1 cellular context compared by ENCODE assay signal in genomic region chr16:73036074-73036826, GRCh38.
A peak's percentile ranks its signal among the peaks of the same experiment; 100 is the strongest.
TF ChIP-seq lines count a peak whose summit lies in the region.

No MANE protein-coding gene starts in this region.

TF ChIP-seq in H1, 55 proteins besides CTCF, POLR2A, EP300 and RAD21 (continued from another document):
- peak; percentile 4 for TF ChIP-seq RNF2 (IDR thresholded peaks at IDR 0.05; ENCODE audit: borderline replicate concordance, low read depth, low read length, missing control alignments, poor library complexity, severe bottlenecking)
- TF ChIP-seq EZH2 (IDR thresholded peaks at IDR 0.05; ENCODE audit: low read depth, low read length, severe bottlenecking): peak; percentile 14
- TF ChIP-seq, protein P1, sequence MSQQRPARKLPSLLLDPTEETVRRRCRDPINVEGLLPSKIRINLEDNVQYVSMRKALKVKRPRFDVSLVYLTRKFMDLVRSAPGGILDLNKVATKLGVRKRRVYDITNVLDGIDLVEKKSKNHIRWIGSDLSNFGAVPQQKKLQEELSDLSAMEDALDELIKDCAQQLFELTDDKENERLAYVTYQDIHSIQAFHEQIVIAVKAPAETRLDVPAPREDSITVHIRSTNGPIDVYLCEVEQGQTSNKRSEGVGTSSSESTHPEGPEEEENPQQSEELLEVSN (IDR thresholded peaks at IDR 0.05): no peak
- TF ChIP-seq SAP30 (IDR thresholded peaks at IDR 0.05; ENCODE audit: insufficient read depth, insufficient replicate concordance, low read length): no peak
- TF ChIP-seq TAF1 (IDR thresholded peaks at IDR 0.05; ENCODE audit: low read depth, low read length): no peak
- TF ChIP-seq GABPA (IDR thresholded peaks at IDR 0.05; ENCODE audit: borderline replicate concordance, insufficient read depth, low read length): no peak
- TF ChIP-seq TBP (IDR thresholded peaks at IDR 0.05; ENCODE audit: low read depth, low read length): no peak
- TF ChIP-seq CBX5 (IDR thresholded peaks at IDR 0.05; ENCODE audit: low read depth, low read length): no peak
- TF ChIP-seq BRCA1 (IDR thresholded peaks at IDR 0.05; ENCODE audit: low read depth, low read length): no peak
- no peak for TF ChIP-seq KDM4A (IDR thresholded peaks at IDR 0.05; ENCODE audit: low read depth, low read length, severe bottlenecking)
- 0 out of 4 replicates have a peak, but pooled peaks of 1 of the 2 experiments have one; percentile 29 for TF ChIP-seq HDAC2 (IDR thresholded peaks at IDR 0.05; ENCODE audit: borderline replicate concordance in 1 of 2, low read depth in 2 of 2, low read length in 2 of 2)
- no peak for TF ChIP-seq POLR2AphosphoS5 (IDR thresholded peaks at IDR 0.05; ENCODE audit: low read depth, low read length)
- peak; percentile 87 for TF ChIP-seq TEAD4 (IDR thresholded peaks at IDR 0.05; ENCODE audit: low read depth, low read length)
- no peak for TF ChIP-seq USF2 (IDR thresholded peaks at IDR 0.05; ENCODE audit: low read length)
- no peak for TF ChIP-seq BACH1 (IDR thresholded peaks at IDR 0.05; ENCODE audit: low read length)
- no peak for TF ChIP-seq TAF7 (optimal IDR thresholded peaks at IDR 0.05; ENCODE audit: borderline replicate concordance, low read depth, low read length)
- no peak for TF ChIP-seq RFX5 (IDR thresholded peaks at IDR 0.05; ENCODE audit: borderline replicate concordance, low read depth, low read length)
- TF ChIP-seq MAFK (IDR thresholded peaks at IDR 0.05; ENCODE audit: low read depth, low read length): no peak
- TF ChIP-seq RXRA (IDR thresholded peaks at IDR 0.05; ENCODE audit: insufficient read depth, low read depth, low read length): no peak
- TF ChIP-seq SP2 (IDR thresholded peaks at IDR 0.05; ENCODE audit: low read length): no peak
- TF ChIP-seq, protein P2, sequence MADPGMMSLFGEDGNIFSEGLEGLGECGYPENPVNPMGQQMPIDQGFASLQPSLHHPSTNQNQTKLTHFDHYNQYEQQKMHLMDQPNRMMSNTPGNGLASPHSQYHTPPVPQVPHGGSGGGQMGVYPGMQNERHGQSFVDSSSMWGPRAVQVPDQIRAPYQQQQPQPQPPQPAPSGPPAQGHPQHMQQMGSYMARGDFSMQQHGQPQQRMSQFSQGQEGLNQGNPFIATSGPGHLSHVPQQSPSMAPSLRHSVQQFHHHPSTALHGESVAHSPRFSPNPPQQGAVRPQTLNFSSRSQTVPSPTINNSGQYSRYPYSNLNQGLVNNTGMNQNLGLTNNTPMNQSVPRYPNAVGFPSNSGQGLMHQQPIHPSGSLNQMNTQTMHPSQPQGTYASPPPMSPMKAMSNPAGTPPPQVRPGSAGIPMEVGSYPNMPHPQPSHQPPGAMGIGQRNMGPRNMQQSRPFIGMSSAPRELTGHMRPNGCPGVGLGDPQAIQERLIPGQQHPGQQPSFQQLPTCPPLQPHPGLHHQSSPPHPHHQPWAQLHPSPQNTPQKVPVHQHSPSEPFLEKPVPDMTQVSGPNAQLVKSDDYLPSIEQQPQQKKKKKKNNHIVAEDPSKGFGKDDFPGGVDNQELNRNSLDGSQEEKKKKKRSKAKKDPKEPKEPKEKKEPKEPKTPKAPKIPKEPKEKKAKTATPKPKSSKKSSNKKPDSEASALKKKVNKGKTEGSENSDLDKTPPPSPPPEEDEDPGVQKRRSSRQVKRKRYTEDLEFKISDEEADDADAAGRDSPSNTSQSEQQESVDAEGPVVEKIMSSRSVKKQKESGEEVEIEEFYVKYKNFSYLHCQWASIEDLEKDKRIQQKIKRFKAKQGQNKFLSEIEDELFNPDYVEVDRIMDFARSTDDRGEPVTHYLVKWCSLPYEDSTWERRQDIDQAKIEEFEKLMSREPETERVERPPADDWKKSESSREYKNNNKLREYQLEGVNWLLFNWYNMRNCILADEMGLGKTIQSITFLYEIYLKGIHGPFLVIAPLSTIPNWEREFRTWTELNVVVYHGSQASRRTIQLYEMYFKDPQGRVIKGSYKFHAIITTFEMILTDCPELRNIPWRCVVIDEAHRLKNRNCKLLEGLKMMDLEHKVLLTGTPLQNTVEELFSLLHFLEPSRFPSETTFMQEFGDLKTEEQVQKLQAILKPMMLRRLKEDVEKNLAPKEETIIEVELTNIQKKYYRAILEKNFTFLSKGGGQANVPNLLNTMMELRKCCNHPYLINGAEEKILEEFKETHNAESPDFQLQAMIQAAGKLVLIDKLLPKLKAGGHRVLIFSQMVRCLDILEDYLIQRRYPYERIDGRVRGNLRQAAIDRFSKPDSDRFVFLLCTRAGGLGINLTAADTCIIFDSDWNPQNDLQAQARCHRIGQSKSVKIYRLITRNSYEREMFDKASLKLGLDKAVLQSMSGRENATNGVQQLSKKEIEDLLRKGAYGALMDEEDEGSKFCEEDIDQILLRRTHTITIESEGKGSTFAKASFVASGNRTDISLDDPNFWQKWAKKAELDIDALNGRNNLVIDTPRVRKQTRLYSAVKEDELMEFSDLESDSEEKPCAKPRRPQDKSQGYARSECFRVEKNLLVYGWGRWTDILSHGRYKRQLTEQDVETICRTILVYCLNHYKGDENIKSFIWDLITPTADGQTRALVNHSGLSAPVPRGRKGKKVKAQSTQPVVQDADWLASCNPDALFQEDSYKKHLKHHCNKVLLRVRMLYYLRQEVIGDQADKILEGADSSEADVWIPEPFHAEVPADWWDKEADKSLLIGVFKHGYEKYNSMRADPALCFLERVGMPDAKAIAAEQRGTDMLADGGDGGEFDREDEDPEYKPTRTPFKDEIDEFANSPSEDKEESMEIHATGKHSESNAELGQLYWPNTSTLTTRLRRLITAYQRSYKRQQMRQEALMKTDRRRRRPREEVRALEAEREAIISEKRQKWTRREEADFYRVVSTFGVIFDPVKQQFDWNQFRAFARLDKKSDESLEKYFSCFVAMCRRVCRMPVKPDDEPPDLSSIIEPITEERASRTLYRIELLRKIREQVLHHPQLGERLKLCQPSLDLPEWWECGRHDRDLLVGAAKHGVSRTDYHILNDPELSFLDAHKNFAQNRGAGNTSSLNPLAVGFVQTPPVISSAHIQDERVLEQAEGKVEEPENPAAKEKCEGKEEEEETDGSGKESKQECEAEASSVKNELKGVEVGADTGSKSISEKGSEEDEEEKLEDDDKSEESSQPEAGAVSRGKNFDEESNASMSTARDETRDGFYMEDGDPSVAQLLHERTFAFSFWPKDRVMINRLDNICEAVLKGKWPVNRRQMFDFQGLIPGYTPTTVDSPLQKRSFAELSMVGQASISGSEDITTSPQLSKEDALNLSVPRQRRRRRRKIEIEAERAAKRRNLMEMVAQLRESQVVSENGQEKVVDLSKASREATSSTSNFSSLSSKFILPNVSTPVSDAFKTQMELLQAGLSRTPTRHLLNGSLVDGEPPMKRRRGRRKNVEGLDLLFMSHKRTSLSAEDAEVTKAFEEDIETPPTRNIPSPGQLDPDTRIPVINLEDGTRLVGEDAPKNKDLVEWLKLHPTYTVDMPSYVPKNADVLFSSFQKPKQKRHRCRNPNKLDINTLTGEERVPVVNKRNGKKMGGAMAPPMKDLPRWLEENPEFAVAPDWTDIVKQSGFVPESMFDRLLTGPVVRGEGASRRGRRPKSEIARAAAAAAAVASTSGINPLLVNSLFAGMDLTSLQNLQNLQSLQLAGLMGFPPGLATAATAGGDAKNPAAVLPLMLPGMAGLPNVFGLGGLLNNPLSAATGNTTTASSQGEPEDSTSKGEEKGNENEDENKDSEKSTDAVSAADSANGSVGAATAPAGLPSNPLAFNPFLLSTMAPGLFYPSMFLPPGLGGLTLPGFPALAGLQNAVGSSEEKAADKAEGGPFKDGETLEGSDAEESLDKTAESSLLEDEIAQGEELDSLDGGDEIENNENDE (IDR thresholded peaks at IDR 0.05; ENCODE audit: insufficient replicate concordance, low read length): no peak
- TF ChIP-seq NANOG (IDR thresholded peaks at IDR 0.05; ENCODE audit: insufficient read depth, low read depth, low read length, poor library complexity, severe bottlenecking): no peak
- peak; percentile 75 for TF ChIP-seq TCF12 (IDR thresholded peaks at IDR 0.05; ENCODE audit: low read depth, low read length)
- no peak for TF ChIP-seq CHD1 (IDR thresholded peaks at IDR 0.05; ENCODE audit: low read depth, low read length)
- no peak for TF ChIP-seq NRF1 (IDR thresholded peaks at IDR 0.05; ENCODE audit: low read depth, low read length)
- no peak for TF ChIP-seq ZNF274 (IDR thresholded peaks at IDR 0.05; ENCODE audit: borderline replicate concordance, extremely low read depth, low read length)
- peak; percentile 77 for TF ChIP-seq CTBP2 (IDR thresholded peaks at IDR 0.05; ENCODE audit: borderline replicate concordance, insufficient read depth, insufficient read length, low read length)
- TF ChIP-seq JUN (IDR thresholded peaks at IDR 0.05; ENCODE audit: low read depth, low read length): no peak
- no peak for TF ChIP-seq CEBPB (IDR thresholded peaks at IDR 0.05; ENCODE audit: low read depth, low read length)
- TF ChIP-seq SRF (IDR thresholded peaks at IDR 0.05; ENCODE audit: low read depth, low read length): no peak
- no peak; the same call in 1 of the 2 replicates for TF ChIP-seq SUZ12 (IDR thresholded peaks at IDR 0.05; ENCODE audit: low read length)
- no peak for TF ChIP-seq MAX (IDR thresholded peaks at IDR 0.05)
- peak; percentile 58; the same call in 1 of the 2 replicates for TF ChIP-seq CHD2 (IDR thresholded peaks at IDR 0.05; ENCODE audit: low read length)
- 0 out of 2 replicates have a peak, but pooled peaks have one; percentile 56 for TF ChIP-seq KDM1A (IDR thresholded peaks at IDR 0.05; ENCODE audit: borderline replicate concordance, low read length)
- no peak for TF ChIP-seq HDAC6 (IDR thresholded peaks at IDR 0.05; ENCODE audit: low read depth, low read length)
- TF ChIP-seq SIRT6 (IDR thresholded peaks at IDR 0.05; ENCODE audit: low read length): no peak
- no peak for TF ChIP-seq ATF3 (IDR thresholded peaks at IDR 0.05; ENCODE audit: insufficient read depth, low read depth, low read length)
- no peak for TF ChIP-seq SP4 (IDR thresholded peaks at IDR 0.05; ENCODE audit: low read length)
TF ChIP-seq in H1: peak in this region for 12.
